24 cellular contexts compared by ENCODE assay signal in the genomic region with DNA sequence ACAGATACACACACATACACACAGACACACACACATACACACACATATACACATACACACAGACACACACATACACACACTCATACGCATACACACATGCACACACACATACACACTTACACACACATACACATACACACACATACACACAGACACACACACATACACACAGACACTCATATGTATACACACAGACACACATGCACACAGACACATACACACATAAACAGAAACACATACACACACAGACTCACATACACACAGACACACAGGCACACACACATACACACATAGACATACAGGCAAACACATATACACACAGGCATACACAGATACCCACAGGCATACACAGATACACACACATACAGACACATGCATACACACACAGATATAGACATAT.
"Had no signal": no experiment of that assay in that cellular context is flagged by ENCODE, and none has a peak within 500 bp of the region (broad histone marks: within the 10 kb centered on the region; RNA-seq: fewer than 3 reads in every experiment).

No MANE protein-coding gene starts in this region.

- H3K4me1 Mint-ChIP-seq: memory B cell; natural killer cell; stimulated activated effector memory CD8-positive, alpha-beta T cell treated with anti-CD3 and anti-CD28 coated beads, Interleukin-12 subunit alpha, Interleukin-12 subunit beta, amount 100 ng/mL, for 72 hours had no signal

- H3K27me3 ChIP-seq: heart left ventricle, hepatocyte, stomach, testis, tibial artery had no signal

- H3K9ac ChIP-seq: parathyroid adenoma had no signal

- H3K36me3 ChIP-seq: gastrocnemius medialis, heart left ventricle, stomach had no signal

- H3K4me2 ChIP-seq: hepatocyte, smooth muscle cell had no signal

- H2AFZ ChIP-seq: hepatocyte, parathyroid adenoma had no signal

- ATAC-seq: gastrocnemius medialis; heart left ventricle; left lobe of liver; sciatic nerve; stimulated activated effector memory CD8-positive, alpha-beta T cell treated with anti-CD3 and anti-CD28 coated beads, Interleukin-12 subunit alpha, Interleukin-12 subunit beta, amount 100 ng/mL, for 72 hours had no signal

- H3K4me3 ChIP-seq: gastrocnemius medialis, heart left ventricle, hepatocyte, lung, smooth muscle cell, stomach, testis, tibial artery had no signal

- H3K36me3 Mint-ChIP-seq: memory B cell; natural killer cell; stimulated activated effector memory CD8-positive, alpha-beta T cell treated with anti-CD3 and anti-CD28 coated beads, Interleukin-12 subunit alpha, Interleukin-12 subunit beta, amount 100 ng/mL, for 72 hours; type B pancreatic cell had no signal

- H3K4me3 Mint-ChIP-seq: memory B cell; natural killer cell; stimulated activated effector memory CD8-positive, alpha-beta T cell treated with anti-CD3 and anti-CD28 coated beads, Interleukin-12 subunit alpha, Interleukin-12 subunit beta, amount 100 ng/mL, for 72 hours; type B pancreatic cell had no signal

- H3K4me1 ChIP-seq: gastrocnemius medialis, parathyroid adenoma, testis had no signal

- H3K27ac ChIP-seq: gastrocnemius medialis, heart left ventricle, hepatocyte, parathyroid adenoma, stomach, testis, tibial artery had no signal

- FAIRE-seq: kidney had no signal

- H3K27ac Mint-ChIP-seq: memory B cell; natural killer cell; progenitor cell of endocrine pancreas; stimulated activated effector memory CD8-positive, alpha-beta T cell treated with anti-CD3 and anti-CD28 coated beads, Interleukin-12 subunit alpha, Interleukin-12 subunit beta, amount 100 ng/mL, for 72 hours; type B pancreatic cell had no signal

- DNase-seq: cortex of kidney; effector CD4-positive, alpha-beta T cell; foreskin fibroblast; gastrocnemius medialis; heart left ventricle; kidney; natural killer cell; stimulated activated CD4-positive, alpha-beta T cell treated with anti-CD3 and anti-CD28 coated beads, Interleukin-12 subunit alpha, Interleukin-12 subunit beta, amount 100 ng/mL, for 4 hours; stimulated activated CD4-positive, alpha-beta T cell treated with anti-CD3 and anti-CD28 coated beads, Interleukin-1b, Interleukin-23, amount 100 ng/mL, for 48 hours; stimulated activated CD4-positive, alpha-beta T cell treated with anti-CD3 and anti-CD28 coated beads, Interleukin-4, amount 100 ng/mL, for 1 hour; stimulated activated naive CD4-positive, alpha-beta T cell treated with Interleukin-2 at 50 U/mL for 16 hours; stomach; testis; tibial artery had no signal

- H3K79me2 ChIP-seq: hepatocyte, parathyroid adenoma had no signal

- H3K9me3 ChIP-seq: testis had no signal
